In genomic region chr2:238847841-238848565, GRCh38 we compare ENCODE assay signal across 8 cellular contexts. TPM values are rescaled to one million over a fixed set of nuclear protein-coding genes. Genes with fewer than 3 reads are reported as not detected.
DNase-seq lines count a peak whose midpoint lies in the region; ATAC-seq and TF ChIP-seq lines count a peak whose summit lies in the region.

TSS of gene TWIST2 (plus strand) at chr2:238848085. CDS start at chr2:238848216, 131 bp downstream.

- peak within 1 kb of the TSS; percentile 78 for H3K27ac ChIP-seq in left ventricle myocardium inferior (replicated peaks)
- H3K27ac ChIP-seq in psoas muscle, result no peak within 1 kb of the TSS

- peaks cover 99% of the 10 kb centered on the region for H3K27me3 ChIP-seq in left ventricle myocardium inferior (ENCODE audit: low read depth)
- H3K27me3 ChIP-seq in psoas muscle (ENCODE audit: insufficient read depth in 3 of 3, low read length in 2 of 3), result peaks cover 15 to 92% (median 30%) of the 10 kb centered on the region in 3 donors

- H3K4me1 ChIP-seq in ES-I3 (ENCODE audit: insufficient read depth, low read length) (0 out of 2 replicates have a peak, but pooled peaks cover 4% of the 10 kb centered on the region), left ventricle myocardium inferior (peaks cover 31% of the 10 kb centered on the region), psoas muscle (peaks cover 3% of the 10 kb centered on the region)

- H3K36me3 ChIP-seq in ES-I3 (ENCODE audit: insufficient read depth, low read length) (no peaks in the 10 kb centered on the region), left ventricle myocardium inferior (no peaks in the 10 kb centered on the region), psoas muscle (ENCODE audit: insufficient read depth in 1 of 2, low read depth in 1 of 2) (no peaks in the 10 kb centered on the region)

- DNase-seq in T1000 (lab: John Stamatoyannopoulos, UW), result peak; percentile 30
- DNase-seq in left ventricle myocardium inferior, result peak; percentile 80
- peak; percentile 84 to 87 for DNase-seq in psoas muscle
- no peak for DNase-seq in activated T-cell treated with anti-CD3 and anti-CD28 coated beads, Interleukin-2, amount 50 U/mL, for 48 hours
- DNase-seq in stimulated activated naive CD8-positive, alpha-beta T cell treated with anti-CD3 and anti-CD28 coated beads, Interleukin-15, Interleukin-2, amounts not matched to agents 100 U/mL and 50 U/mL, for 24 hours, result no peak

- peak; percentile 49 to 78 (median 58) for ATAC-seq in psoas muscle
- no peak for ATAC-seq in HG03095 (IDR thresholded peaks at IDR 0.05; ENCODE audit: unreplicated experiment)
- ATAC-seq in stimulated activated naive CD8-positive, alpha-beta T cell treated with anti-CD3 and anti-CD28 coated beads, Interleukin-15, Interleukin-2, amounts not matched to agents 100 U/mL and 50 U/mL, for 24 hours, result no peak
- ATAC-seq in HG02610 (IDR thresholded peaks at IDR 0.05; ENCODE audit: unreplicated experiment), result no peak

- no peak for TF ChIP-seq CTCF in left ventricle myocardium inferior (IDR thresholded peaks at IDR 0.05; ENCODE audit: borderline replicate concordance)
- no peak for TF ChIP-seq CTCF in psoas muscle (IDR thresholded peaks at IDR 0.05)

- H3K9ac ChIP-seq in ES-I3 (ENCODE audit: low read depth, low read length), result peak within 1 kb of the TSS; percentile 83

- intact Hi-C loops in left ventricle myocardium inferior (cut with micrococcal nuclease), result no loop called here
- intact Hi-C loops in psoas muscle (cut with DNase I), result no loop called here

- H3K9me3 ChIP-seq in ES-I3 (ENCODE audit: control insufficient read depth, insufficient read depth, low read length) (no peaks in the 10 kb centered on the region), left ventricle myocardium inferior (replicated peaks) (no peaks in the 10 kb centered on the region), psoas muscle (no peaks in the 10 kb centered on the region)

- WGBS in psoas muscle, 3 donors, result 1% methylated on average over 76 to 79 of the region's 79 CpGs

- H3K4me3 ChIP-seq in left ventricle myocardium inferior (peak within 1 kb of the TSS; percentile 67), psoas muscle (peak within 1 kb of the TSS; percentile 61)

RNA-seq across cellular contexts. Expression of gene TWIST2, which starts in this region (rescaled TPM):
- total RNA-seq in left ventricle myocardium inferior (2.7 TPM), psoas muscle (1 to 10 TPM in 1 of 4 donors, under 1 TPM in 3; 0.58 to 1.2 (median 0.85) TPM)
- polyA plus RNA-seq in psoas muscle, result 1 to 10 TPM in 1 of 3 donors, under 1 TPM in 2; 0.67 to 1.0 (median 0.90) TPM

Comparison
In these comparisons a context has a peak if more than half of its experiments do, and no peak if none do; other contexts are left out.
1. DNase-seq: peak in T1000 (single experiment), left ventricle myocardium inferior (single experiment) and psoas muscle (2 of 2); none in activated T-cell treated with anti-CD3 and anti-CD28 coated beads, Interleukin-2, amount 50 U/mL, for 48 hours (0 of 2) and stimulated activated naive CD8-positive, alpha-beta T cell treated with anti-CD3 and anti-CD28 coated beads, Interleukin-15, Interleukin-2, amounts not matched to agents 100 U/mL and 50 U/mL, for 24 hours (single experiment).
2. ATAC-seq: peak in psoas muscle (4 of 4); none in HG03095 (single experiment), stimulated activated naive CD8-positive, alpha-beta T cell treated with anti-CD3 and anti-CD28 coated beads, Interleukin-15, Interleukin-2, amounts not matched to agents 100 U/mL and 50 U/mL, for 24 hours (single experiment) and HG02610 (single experiment).